ENCODE assay signal across 8 cellular contexts in genomic region chr7:23530355-23530754, GRCh38. TPM values are rescaled to one million over a fixed set of nuclear protein-coding genes. Genes with fewer than 3 reads are reported as not detected.
A peak's percentile ranks its signal among the peaks of the same experiment; 100 is the strongest.
DNase-seq lines count a peak whose midpoint lies in the region; ATAC-seq and TF ChIP-seq lines count a peak whose summit lies in the region.

No MANE protein-coding gene starts in this region.

- peak overlapping the region; percentile 58 for H3K4me2 ChIP-seq in MM.1S (ENCODE audit: low read depth, low read length)

- peak overlapping the region; percentile 99 for H3K9ac ChIP-seq in MM.1S (ENCODE audit: low read length)

- peak overlapping the region; percentile 100 for H3K4me3 Mint-ChIP-seq in T-helper 2 cell treated with Interferon-gamma antibody and Interleukin-4, amounts not matched to agents 5 μg/mL and 100 μg/mL, for 36 hours
- H3K4me3 Mint-ChIP-seq in endothelial cell (ENCODE audit: unreplicated experiment) = peak overlapping the region; percentile 93
- H3K4me3 Mint-ChIP-seq in naive thymus-derived CD8-positive, alpha-beta T cell = peak overlapping the region; percentile 89 to 100 (median 99)

- H3K27ac ChIP-seq in MM.1S (ENCODE audit: low read length) = peak overlapping the region; percentile 90; the same call in 1 of the 2 replicates

- peak overlapping the region; percentile 100 for H3K27ac Mint-ChIP-seq in T-helper 2 cell treated with Interferon-gamma antibody and Interleukin-4, amounts not matched to agents 5 μg/mL and 100 μg/mL, for 36 hours
- peak overlapping the region; percentile 100 for H3K27ac Mint-ChIP-seq in endothelial cell (ENCODE audit: unreplicated experiment)
- H3K27ac Mint-ChIP-seq in naive thymus-derived CD8-positive, alpha-beta T cell = peak overlapping the region; percentile 99 to 100 (median 100)

- peak; percentile 32 for ATAC-seq in GM18520 (IDR thresholded peaks at IDR 0.05; ENCODE audit: unreplicated experiment)
- peak; percentile 22 to 57 for ATAC-seq in naive thymus-derived CD8-positive, alpha-beta T cell
- no peak for ATAC-seq in HG02588 (IDR thresholded peaks at IDR 0.05; ENCODE audit: unreplicated experiment)

- peaks cover 38% of the 10 kb centered on the region for H3K4me1 Mint-ChIP-seq in T-helper 2 cell treated with Interferon-gamma antibody and Interleukin-4, amounts not matched to agents 5 μg/mL and 100 μg/mL, for 36 hours (ENCODE audit: low read depth)
- H3K4me1 Mint-ChIP-seq in endothelial cell (ENCODE audit: unreplicated experiment) = peaks cover 22% of the 10 kb centered on the region
- H3K4me1 Mint-ChIP-seq in naive thymus-derived CD8-positive, alpha-beta T cell = peaks cover 14 to 61% (median 55%) of the 10 kb centered on the region in 4 donors

- no peaks in the 10 kb centered on the region for H3K9me2 ChIP-seq in MM.1S (replicated peaks; ENCODE audit: insufficient read depth, low read length)

- H3K27me3 Mint-ChIP-seq in T-helper 2 cell treated with Interferon-gamma antibody and Interleukin-4, amounts not matched to agents 5 μg/mL and 100 μg/mL, for 36 hours (ENCODE audit: low read depth) = no peaks in the 10 kb centered on the region
- peaks cover 12% of the 10 kb centered on the region for H3K27me3 Mint-ChIP-seq in endothelial cell (ENCODE audit: unreplicated experiment)
- no peaks in the 10 kb centered on the region for H3K27me3 Mint-ChIP-seq in naive thymus-derived CD8-positive, alpha-beta T cell

- TF ChIP-seq CTCF in MM.1S (IDR thresholded peaks at IDR 0.05; ENCODE audit: low read length) = peak; percentile 23
- no peak for TF ChIP-seq CTCF in endothelial cell (IDR thresholded peaks at IDR 0.05; ENCODE audit: unreplicated experiment)

- peak overlapping the region; percentile 96 for H3K4me3 ChIP-seq in MM.1S (ENCODE audit: low read length)

- H3K79me2 ChIP-seq in MM.1S (ENCODE audit: low read length) = peaks cover 65% of the 10 kb centered on the region

- no peak overlapping the region for H2AFZ ChIP-seq in MM.1S (ENCODE audit: low read length)

- no peaks in the 10 kb centered on the region for H3F3A ChIP-seq in MM.1S (ENCODE audit: insufficient read depth, low read length)

- DNase-seq in COLO668 (lab: John Stamatoyannopoulos, UW; ENCODE audit: unreplicated experiment) (peak; percentile 42), MM.1S (peak; percentile 67), endothelial cell (ENCODE audit: low spot score) (no peak), cerebellar nuclear complex (lab: John Stamatoyannopoulos, UW) (no peak)
- DNase-seq in T-helper 2 cell treated with Interferon-gamma antibody and Interleukin-4, amounts not matched to agents 5 μg/mL and 100 μg/mL, for 36 hours (ENCODE audit: low spot score) = no peak
- peak in 8 of 10 donors; percentile 10 to 74 (median 54) for DNase-seq in naive thymus-derived CD8-positive, alpha-beta T cell

- no peaks in the 10 kb centered on the region for H3K9me3 Mint-ChIP-seq in T-helper 2 cell treated with Interferon-gamma antibody and Interleukin-4, amounts not matched to agents 5 μg/mL and 100 μg/mL, for 36 hours
- H3K9me3 Mint-ChIP-seq in endothelial cell (ENCODE audit: unreplicated experiment) = no peaks in the 10 kb centered on the region
- H3K9me3 Mint-ChIP-seq in naive thymus-derived CD8-positive, alpha-beta T cell = no peaks in the 10 kb centered on the region

- peaks cover 23% of the 10 kb centered on the region for H3K36me3 Mint-ChIP-seq in T-helper 2 cell treated with Interferon-gamma antibody and Interleukin-4, amounts not matched to agents 5 μg/mL and 100 μg/mL, for 36 hours (ENCODE audit: low read depth)
- H3K36me3 Mint-ChIP-seq in endothelial cell (ENCODE audit: low read depth, unreplicated experiment) = peaks cover 6% of the 10 kb centered on the region
- peaks cover 6 to 19% (median 8%) of the 10 kb centered on the region in 3 donors for H3K36me3 Mint-ChIP-seq in naive thymus-derived CD8-positive, alpha-beta T cell

- no peaks in the 10 kb centered on the region for H3K27me3 ChIP-seq in MM.1S (replicated peaks; ENCODE audit: insufficient read depth, low read length)

- H4K20me1 ChIP-seq in MM.1S (ENCODE audit: insufficient read depth, low read length) = peaks cover 57% of the 10 kb centered on the region

- POLR2A ChIA-PET in naive thymus-derived CD8-positive, alpha-beta T cell (lab: Charles Lee) = interaction anchor here (1.0 to 1.6 kb wide), 6 partner anchors 10 to 252 kb away, joined by 3 to 28 read pairs (median 5); partner anchors contain the start of gene MALSU1

- no peaks in the 10 kb centered on the region for H3K9me3 ChIP-seq in MM.1S (replicated peaks; ENCODE audit: insufficient read depth, low read length)

- H3K4me1 ChIP-seq in MM.1S (ENCODE audit: low read length) = peaks cover 19% of the 10 kb centered on the region

- no peaks in the 10 kb centered on the region; the same call in 1 of the 2 replicates for H3K36me3 ChIP-seq in MM.1S (replicated peaks; ENCODE audit: insufficient read depth, low read length)

RNA-seq across cellular contexts. Expression of gene TRA2A, which starts 1.4 kb away (rescaled TPM):
- total RNA-seq in endothelial cell (ENCODE audit: unreplicated experiment) = 107 TPM
- 100 to 1,000 TPM; 155 to 157 TPM for total RNA-seq in naive thymus-derived CD8-positive, alpha-beta T cell
- polyA plus RNA-seq in naive thymus-derived CD8-positive, alpha-beta T cell = 10 to 100 TPM; 33.7 to 57.7 (median 54.7) TPM

Comparison
In these comparisons a context has a peak if more than half of its experiments do, and no peak if none do; other contexts are left out.
1. DNase-seq: peak in COLO668 (single experiment), MM.1S (single experiment) and naive thymus-derived CD8-positive, alpha-beta T cell (8 of 10); none in T-helper 2 cell treated with Interferon-gamma antibody and Interleukin-4, amounts not matched to agents 5 μg/mL and 100 μg/mL, for 36 hours (single experiment), endothelial cell (single experiment) and cerebellar nuclear complex (0 of 2).
2. Peak in every context shown above with its lines, with median percentiles within 50 percentile points of each other: H3K27ac Mint-ChIP-seq and H3K4me3 Mint-ChIP-seq.